Comparison of ENCODE assay signal across 20 cellular contexts in genomic region chr18:57806201-57806890, GRCh38. TPM values are rescaled to one million over a fixed set of nuclear protein-coding genes. Genes with fewer than 3 reads are reported as not detected.
A peak's percentile ranks its signal among the peaks of the same experiment; 100 is the strongest.
DNase-seq lines count a peak whose midpoint lies in the region; ATAC-seq, FAIRE-seq and TF ChIP-seq lines count a peak whose summit lies in the region.
"Had no signal": no experiment of that assay in that cellular context is flagged by ENCODE, and none has a peak within 500 bp of the region (broad histone marks: within the 10 kb centered on the region; RNA-seq: fewer than 3 reads in every experiment).

No MANE protein-coding gene starts in this region.

- peak overlapping the region; percentile 74 for H3K14ac ChIP-seq in IMR-90 (replicated peaks; ENCODE audit: low read depth, low read length)

- POLR2A ChIA-PET in A549 (lab: Yijun Ruan, JAX), result interaction anchor here (0.7 kb wide), 1 partner anchor 55 kb away, joined by 7 read pairs; no protein-coding TSS in a partner anchor
- POLR2A ChIA-PET in IMR-90 (lab: Charles Lee; ENCODE audit: unreplicated experiment), result no interaction called here

- ATAC-seq in A549 (no peak), IMR-90 (ENCODE audit: low read depth) (no peak)
- ATAC-seq: activated CD4-positive, alpha-beta T cell treated with anti-CD3 and anti-CD28 coated beads for 36 hours; left colon; stimulated activated naive CD8-positive, alpha-beta T cell treated with anti-CD3 and anti-CD28 coated beads, Interleukin-15, Interleukin-2, amounts not matched to agents 100 U/mL and 50 U/mL, for 24 hours had no signal

- H3K4me2 ChIP-seq in A549 (peak overlapping the region; percentile 73), IMR-90 (ENCODE audit: low read depth, low read length) (peak overlapping the region; percentile 90), astrocyte (ENCODE audit: low read length) (peak overlapping the region; percentile 71), osteoblast (ENCODE audit: insufficient read depth, low read length) (peak overlapping the region; percentile 71)

- H3K79me2 ChIP-seq in astrocyte (ENCODE audit: insufficient read depth, low read length), result peaks cover 38% of the 10 kb centered on the region
- H3K79me2 ChIP-seq in osteoblast (ENCODE audit: insufficient read depth, low read length), result peaks cover 35% of the 10 kb centered on the region

- no peak overlapping the region for H3K4me3 Mint-ChIP-seq in astrocyte (ENCODE audit: unreplicated experiment)
- H3K4me3 Mint-ChIP-seq: activated CD4-positive, alpha-beta T cell treated with anti-CD3 and anti-CD28 coated beads for 36 hours had no signal

- H3K23ac ChIP-seq in IMR-90 (ENCODE audit: low read depth, low read length), result peak overlapping the region; percentile 92; the same call in 1 of the 2 replicates

- CTCF ChIA-PET in A549 (lab: Yijun Ruan, JAX) (interaction anchor here (0.6 to 1.0 kb wide), 2 partner anchors 14 to 48 kb away, joined by 3 to 4 read pairs; no protein-coding TSS in a partner anchor), IMR-90 (lab: Yijun Ruan, JAX) (interaction anchor here (0.7 kb wide), 1 partner anchor 105 kb away, joined by 7 read pairs; no protein-coding TSS in a partner anchor)

- no peaks in the 10 kb centered on the region for H3K36me3 ChIP-seq in IMR-90 (ENCODE audit: control insufficient read depth, insufficient read depth, low read length)
- H3K36me3 ChIP-seq in astrocyte (ENCODE audit: insufficient read depth, low read length), result no peaks in the 10 kb centered on the region
- no peaks in the 10 kb centered on the region for H3K36me3 ChIP-seq in osteoblast (ENCODE audit: insufficient read depth, low read length)
- H3K36me3 ChIP-seq: SJCRH30 had no signal

- peak overlapping the region; percentile 3 to 90; a peak in 3 of 4 replicates for H4K8ac ChIP-seq in IMR-90 (ENCODE audit: low read depth in 2 of 2, low read length in 2 of 2)

- H3K4me3 ChIP-seq in A549 (no peak overlapping the region), IMR-90 (ENCODE audit: insufficient read depth, low read depth, low read length) (no peak overlapping the region), astrocyte (ENCODE audit: insufficient read depth, low read depth, low read length) (no peak overlapping the region), osteoblast (ENCODE audit: insufficient read depth, low read length) (peak overlapping the region; percentile 11)
- H3K4me3 ChIP-seq: SJCRH30 had no signal

- H3K4me1 Mint-ChIP-seq in astrocyte (ENCODE audit: low read depth, unreplicated experiment), result peaks cover 6% of the 10 kb centered on the region

- peak overlapping the region; percentile 99 for H2BK5ac ChIP-seq in IMR-90 (ENCODE audit: low read depth, low read length, poor library complexity, severe bottlenecking)

- intact Hi-C loops in IMR-90 (cut with micrococcal nuclease), result loop anchor here (5.0 to 10.0 kb wide), 4 partner anchors 36 to 238 kb away; partner anchors contain the start of gene NEDD4L

- no peaks in the 10 kb centered on the region for H3K36me3 Mint-ChIP-seq in astrocyte (ENCODE audit: low read depth, unreplicated experiment)

- peak overlapping the region; percentile 94 for H4K91ac ChIP-seq in IMR-90 (ENCODE audit: insufficient read depth, low read depth, low read length)

- H4K5ac ChIP-seq in IMR-90 (ENCODE audit: low read depth, low read length), result peak overlapping the region; percentile 76; the same call in 1 of the 2 replicates

- H2AK5ac ChIP-seq in IMR-90 (ENCODE audit: low read depth, low read length), result peak overlapping the region; percentile 97

- peak overlapping the region; percentile 71; the same call in 2 of the 3 replicates for H2BK15ac ChIP-seq in IMR-90 (ENCODE audit: low read depth, low read length)

- no peaks in the 10 kb centered on the region for H3K27me3 ChIP-seq in IMR-90 (ENCODE audit: control insufficient read depth, insufficient read depth, low read length)
- H3K27me3 ChIP-seq in astrocyte (ENCODE audit: insufficient read depth, low read length), result no peaks in the 10 kb centered on the region
- H3K27me3 ChIP-seq in osteoblast (ENCODE audit: insufficient read depth, low read length), result no peaks in the 10 kb centered on the region
- H3K27me3 ChIP-seq: SJCRH30 had no signal

- H3K4me1 ChIP-seq in A549 (peaks cover 43% of the 10 kb centered on the region), IMR-90 (ENCODE audit: control insufficient read depth, insufficient read depth, low read length) (peaks cover 12% of the 10 kb centered on the region), astrocyte (ENCODE audit: insufficient read depth, low read length) (peaks cover 41% of the 10 kb centered on the region), osteoblast (ENCODE audit: insufficient read depth, low read length) (peaks cover 44% of the 10 kb centered on the region)
- H3K4me1 ChIP-seq: SJCRH30 had no signal

- FAIRE-seq in A549 (lab: Jason Lieb, UNC) (no peak), astrocyte (lab: Jason Lieb, UNC) (no peak), GM12891 (lab: Jason Lieb, UNC) (no peak)
- FAIRE-seq: GM12892 had no signal

- H3K27me3 Mint-ChIP-seq in astrocyte (ENCODE audit: low read depth, unreplicated experiment), result peaks cover 9% of the 10 kb centered on the region

- peak overlapping the region; percentile 83 for H3K56ac ChIP-seq in IMR-90 (ENCODE audit: extremely low read depth, insufficient read depth, low read length)

- no peak overlapping the region for H3K9ac ChIP-seq in IMR-90 (ENCODE audit: low read depth, low read length)
- no peak overlapping the region for H3K9ac ChIP-seq in astrocyte (ENCODE audit: low read length)

- TF ChIP-seq EP300 in A549 (IDR thresholded peaks at IDR 0.05), result no peak

- H2BK120ac ChIP-seq in IMR-90 (ENCODE audit: low read depth, low read length), result peak overlapping the region; percentile 97

- TF ChIP-seq CTCF in A549 (IDR thresholded peaks at IDR 0.05), result no peak
- no peak for TF ChIP-seq CTCF in IMR-90 (conservative IDR thresholded peaks at IDR 0.05; ENCODE audit: low read depth, low read length)
- no peak for TF ChIP-seq CTCF in astrocyte (IDR thresholded peaks at IDR 0.05; ENCODE audit: insufficient read depth, low read depth, low read length)
- TF ChIP-seq CTCF in osteoblast (IDR thresholded peaks at IDR 0.05; ENCODE audit: extremely low read depth, low read depth, low read length), result no peak

- in situ Hi-C loops in IMR-90 (cut with MboI; ENCODE audit: low sequenced_read_pairs), result no loop called here

- H3K18ac ChIP-seq in IMR-90 (ENCODE audit: low read depth, low read length), result peak overlapping the region; percentile 86; the same call in 1 of the 2 replicates

- H2AK9ac ChIP-seq in IMR-90 (replicated peaks; ENCODE audit: low read depth, low read length, poor library complexity), result no peak overlapping the region

- peaks cover 8% of the 10 kb centered on the region; the same call in 1 of the 2 replicates for H4K20me1 ChIP-seq in IMR-90 (ENCODE audit: insufficient read depth, low read length)
- peaks cover 11% of the 10 kb centered on the region for H4K20me1 ChIP-seq in astrocyte (ENCODE audit: insufficient read depth, low read length)
- peaks cover 5% of the 10 kb centered on the region for H4K20me1 ChIP-seq in osteoblast (ENCODE audit: insufficient read depth, low read length)

- no peak for TF ChIP-seq RAD21 in A549 (conservative IDR thresholded peaks at IDR 0.05 in 1 of 2, IDR thresholded peaks at IDR 0.05 in 1 of 2)
- no peak for TF ChIP-seq RAD21 in IMR-90 (IDR thresholded peaks at IDR 0.05; ENCODE audit: low read length)

- H3K9me3 Mint-ChIP-seq in astrocyte (ENCODE audit: unreplicated experiment), result peaks cover 2% of the 10 kb centered on the region

- H3K79me1 ChIP-seq in IMR-90 (ENCODE audit: low read depth in 1 of 2, low read length in 2 of 2), result peaks cover 16 to 37% of the 10 kb centered on the region in 2 experiments

- H2BK20ac ChIP-seq in IMR-90 (ENCODE audit: low read depth, low read length), result peak overlapping the region; percentile 97

- dilution Hi-C loops in IMR-90 (cut with HindIII; ENCODE audit: low sequenced_read_pairs, unreplicated experiment), result no loop called here

- 76% methylated on average over 7 of the region's 7 CpGs for WGBS in A549 (ENCODE audit: missing lambda C conversion rate)
- whole genome bisulfite sequencing in IMR-90 (ENCODE audit: extremely low coverage in 2 of 2, insufficient read length in 1 of 2), 2 experiments, result no CpG with 5 or more reads among the region's 7 CpGs

- H2AFZ ChIP-seq in IMR-90 (replicated peaks; ENCODE audit: low read length, poor library complexity) (no peak overlapping the region), astrocyte (ENCODE audit: low read depth, low read length) (no peak overlapping the region), osteoblast (ENCODE audit: low read length) (no peak overlapping the region)

- H3K9me3 ChIP-seq in A549 (no peaks in the 10 kb centered on the region; the same call in 2 of the 3 replicates), IMR-90 (ENCODE audit: control insufficient read depth, insufficient read depth, low read length) (no peaks in the 10 kb centered on the region), astrocyte (ENCODE audit: insufficient read depth, low read depth, low read length) (peaks cover 2% of the 10 kb centered on the region), osteoblast (ENCODE audit: low read depth, low read length) (no peaks in the 10 kb centered on the region)
- H3K9me3 ChIP-seq: Caco-2, SJCRH30 had no signal

- H3K27ac ChIP-seq in A549, result peak overlapping the region; percentile 80 to 87
- peak overlapping the region; percentile 83 for H3K27ac ChIP-seq in IMR-90 (ENCODE audit: insufficient read depth, low read length)
- H3K27ac ChIP-seq in astrocyte (ENCODE audit: low read depth, low read length), result peak overlapping the region; percentile 94
- peak overlapping the region; percentile 95 for H3K27ac ChIP-seq in osteoblast (ENCODE audit: low read depth, low read length)
- H3K27ac ChIP-seq: SJCRH30 had no signal

- TF ChIP-seq POLR2A in A549 (IDR thresholded peaks at IDR 0.05; ENCODE audit: low read length) (no peak), IMR-90 (IDR thresholded peaks at IDR 0.05; ENCODE audit: low read depth, low read length) (no peak), GM12891 (IDR thresholded peaks at IDR 0.05; ENCODE audit: low read depth, low read length) (no peak)

- BruUV-seq in IMR-90 (replicated peaks; lab: Mats Ljungman, UMichigan), result no TSS peak

- H3K27ac Mint-ChIP-seq in astrocyte (ENCODE audit: unreplicated experiment), result no peak overlapping the region
- H3K27ac Mint-ChIP-seq: activated CD4-positive, alpha-beta T cell treated with anti-CD3 and anti-CD28 coated beads for 36 hours had no signal

- peaks cover 21% of the 10 kb centered on the region for H3K9me1 ChIP-seq in IMR-90 (ENCODE audit: insufficient read depth, low read length)

- peak overlapping the region; percentile 95 for H3K4ac ChIP-seq in IMR-90 (ENCODE audit: low read depth, low read length)

- DNase-seq in A549 (ENCODE audit: low read depth in 1 of 2, low spot score in 1 of 2) (no peak), IMR-90 (no peak), astrocyte (ENCODE audit: low read depth) (no peak), osteoblast (ENCODE audit: insufficient read length, low spot score, missing footprints) (no peak), SW480 (ENCODE audit: low spot score) (no peak), GM12891 (ENCODE audit: insufficient read length, low spot score) (no peak), foreskin melanocyte (no peak)
- no peak for DNase-seq in stimulated activated CD4-positive, alpha-beta T cell treated with anti-CD3 and anti-CD28 coated beads, Interleukin-12 subunit alpha, Interleukin-12 subunit beta, amount 100 ng/mL, for 4 hours
- DNase-seq: activated CD4-positive, alpha-beta T cell treated with anti-CD3 and anti-CD28 coated beads for 36 hours; activated naive CD4-positive, alpha-beta T cell treated with Interleukin-2 at 50 U/mL for 16 hours; Caco-2; hippocampal formation; KG1; left colon; NCI-H1105; SJCRH30; stimulated activated naive CD8-positive, alpha-beta T cell treated with anti-CD3 and anti-CD28 coated beads, Interleukin-15, Interleukin-2, amounts not matched to agents 100 U/mL and 50 U/mL, for 24 hours; T1000 had no signal

RNA-seq across cellular contexts. Expression of gene ATP8B1, which starts 3.2 kb away (rescaled TPM):
- 23.4 and 23.7 TPM in 2 replicates for polyA plus RNA-seq in A549 (2011; rRNA removed)
- 5.2 and 6.4 TPM in 2 replicates for polyA plus RNA-seq in A549 (2012; cell fraction: cytosol; rRNA removed)
- 5.4 and 6.7 TPM in 2 replicates for polyA plus RNA-seq in A549 (2012; cell fraction: nucleus; rRNA removed)
- polyA plus RNA-seq in A549 (2017; fragmentation: RNase III; extraction: RNeasy Plus Mini Kit Qiagen cat#74134 plus additional on column Dnase treatment), result 7.1 to 8.8 TPM (median 7.1 TPM) in 3 replicates
- 20.1 TPM in 2 replicates for polyA minus RNA-seq in A549 (2011; rRNA and poly(A)+ RNA removed)
- total RNA-seq in IMR-90 (2012; rRNA removed), result 136 and 170 TPM in 2 replicates
- polyA plus RNA-seq in IMR-90 (2012; rRNA removed), result 57.7 and 64.3 TPM in 2 replicates
- 23.4 and 27.5 TPM in 2 replicates for polyA plus RNA-seq in IMR-90 (2012; cell fraction: cytosol; rRNA removed)
- 31.8 and 116 TPM in 2 replicates for polyA plus RNA-seq in IMR-90 (2012; cell fraction: nucleus; rRNA removed; ENCODE audit: low replicate concordance)
- total RNA-seq in astrocyte, result 6.9 and 10.4 TPM in 2 replicates
- total RNA-seq in osteoblast, result 41.5 and 46.7 TPM in 2 replicates
- 0.05 TPM for polyA plus RNA-seq in GM12891 (2012; ENCODE audit: low read depth, missing spikeins)
- total RNA-seq: activated CD4-positive, alpha-beta T cell treated with anti-CD3 and anti-CD28 coated beads for 36 hours; G401; SJCRH30 had no signal
